In genomic region chr6:79869184-79869583, GRCh38 we compare ENCODE assay signal across 13 cellular contexts.
DNase-seq lines count a peak whose midpoint lies in the region; ATAC-seq and TF ChIP-seq lines count a peak whose summit lies in the region.
"Had no signal": no experiment of that assay in that cellular context is flagged by ENCODE, and none has a peak within 500 bp of the region (broad histone marks: within the 10 kb centered on the region; RNA-seq: fewer than 3 reads in every experiment).

No MANE protein-coding gene starts in this region.

- no peak for TF ChIP-seq CTCF in PC-3 (conservative IDR thresholded peaks at IDR 0.05; ENCODE audit: low read depth, low read length)

- H3K27ac ChIP-seq in PC-3 (ENCODE audit: low read length) (no peak overlapping the region), SJCRH30 (no peak overlapping the region)
- H3K27ac ChIP-seq: heart left ventricle, ovary had no signal

- no peak overlapping the region for H3K9ac ChIP-seq in PC-3 (ENCODE audit: low read length)

- no TSS peak for BruUV-seq in PC-3 (replicated peaks; lab: Mats Ljungman, UMichigan)

- H3K4me2 ChIP-seq in PC-3 (ENCODE audit: low read length), result peak overlapping the region; percentile 71; the same call in 1 of the 2 replicates

- no peaks in the 10 kb centered on the region for H4K20me1 ChIP-seq in PC-3 (ENCODE audit: low read length)

- intact Hi-C loops in activated naive CD4-positive, alpha-beta T cell treated with anti-CD3 and anti-CD28 coated beads for 36 hours (cut with micrococcal nuclease), result loop anchor here (1.0 to 10.0 kb wide), 5 partner anchors 78 to 1004 kb away; partner anchors contain the start of genes ELOVL4, IRAK1BP1 and TTK
- intact Hi-C loops in PC-3 (cut with micrococcal nuclease), result loop anchor here (5.0 kb wide), 1 partner anchor 78 kb away; the partner anchor contains the start of gene ELOVL4

- no peaks in the 10 kb centered on the region for H3K36me3 Mint-ChIP-seq in activated naive CD4-positive, alpha-beta T cell treated with anti-CD3 and anti-CD28 coated beads, Interleukin-2, amount 50 U/mL, for 24 hours
- no peaks in the 10 kb centered on the region for H3K36me3 Mint-ChIP-seq in activated naive CD4-positive, alpha-beta T cell treated with anti-CD3 and anti-CD28 coated beads for 36 hours (ENCODE audit: low read depth)
- H3K36me3 Mint-ChIP-seq: stimulated activated effector memory CD8-positive, alpha-beta T cell treated with anti-CD3 and anti-CD28 coated beads, Interleukin-12 subunit alpha, Interleukin-12 subunit beta, amount 100 ng/mL, for 72 hours had no signal

- no peak overlapping the region for H3K4me3 Mint-ChIP-seq in activated naive CD4-positive, alpha-beta T cell treated with anti-CD3 and anti-CD28 coated beads, Interleukin-2, amount 50 U/mL, for 24 hours
- H3K4me3 Mint-ChIP-seq in activated naive CD4-positive, alpha-beta T cell treated with anti-CD3 and anti-CD28 coated beads for 36 hours, result no peak overlapping the region

- CTCF ChIA-PET in activated naive CD4-positive, alpha-beta T cell treated with anti-CD3 and anti-CD28 coated beads for 36 hours (lab: Charles Lee), result interaction anchor here (0.6 to 2.6 kb wide), 17 partner anchors 9 to 727 kb away, joined by 3 to 14 read pairs (median 6); no protein-coding TSS in a partner anchor
- CTCF ChIA-PET in PC-3 (lab: Charles Lee), result interaction anchor here (0.7 to 1.2 kb wide), 2 partner anchors 77 to 141 kb away, joined by 3 read pairs; no protein-coding TSS in a partner anchor

- no peaks in the 10 kb centered on the region for H3K79me2 ChIP-seq in PC-3 (ENCODE audit: low read length)

- H3F3A ChIP-seq in PC-3 (ENCODE audit: low read length, unreplicated experiment), result no peaks in the 10 kb centered on the region

- H3K36me3 ChIP-seq in PC-3 (ENCODE audit: low read depth, low read length), result no peaks in the 10 kb centered on the region
- H3K36me3 ChIP-seq in SJCRH30, result no peaks in the 10 kb centered on the region
- H3K36me3 ChIP-seq: esophagus squamous epithelium, heart left ventricle, ovary had no signal

- ATAC-seq in PC-3 (no peak), left lobe of liver (peak; percentile 72), GM21825 (IDR thresholded peaks at IDR 0.05; ENCODE audit: unreplicated experiment) (no peak), GM19455 (IDR thresholded peaks at IDR 0.05; ENCODE audit: unreplicated experiment) (no peak)

- DNase-seq in activated naive CD4-positive, alpha-beta T cell treated with anti-CD3 and anti-CD28 coated beads for 36 hours, result no peak
- DNase-seq in PC-3 (no peak), left lobe of liver (ENCODE audit: low spot score) (peak; percentile 76), SJCRH30 (no peak)
- DNase-seq in stimulated activated naive CD4-positive, alpha-beta T cell (lab: John Stamatoyannopoulos, UW), result no peak

- peak overlapping the region; percentile 66 for H3K27ac Mint-ChIP-seq in activated naive CD4-positive, alpha-beta T cell treated with anti-CD3 and anti-CD28 coated beads, Interleukin-2, amount 50 U/mL, for 24 hours
- H3K27ac Mint-ChIP-seq in activated naive CD4-positive, alpha-beta T cell treated with anti-CD3 and anti-CD28 coated beads for 36 hours, result no peak overlapping the region
- H3K27ac Mint-ChIP-seq: dendritic cell treated with granulocyte-macrophage colony-stimulating factor and Interleukin-4, amounts not matched to agents 40 ng/mL and 50 ng/mL, for 4 days had no signal

- H2AFZ ChIP-seq in PC-3 (ENCODE audit: low read length), result peak overlapping the region; percentile 85

- H3K4me3 ChIP-seq in PC-3 (ENCODE audit: low read length) (no peak overlapping the region), SJCRH30 (no peak overlapping the region)
- H3K4me3 ChIP-seq: ovary had no signal

- POLR2A ChIA-PET in PC-3 (lab: Charles Lee; ENCODE audit: unreplicated experiment), result no interaction called here

- H3K9me2 ChIP-seq in PC-3 (replicated peaks; ENCODE audit: low read length), result no peaks in the 10 kb centered on the region

- H3K4me1 ChIP-seq in PC-3 (ENCODE audit: insufficient read depth, low read length) (0 out of 2 replicates have a peak, but pooled peaks cover 6% of the 10 kb centered on the region), SJCRH30 (no peaks in the 10 kb centered on the region; the same call in 1 of the 2 replicates)

- H3K9me3 Mint-ChIP-seq in activated naive CD4-positive, alpha-beta T cell treated with anti-CD3 and anti-CD28 coated beads, Interleukin-2, amount 50 U/mL, for 24 hours, result no peaks in the 10 kb centered on the region
- no peaks in the 10 kb centered on the region for H3K9me3 Mint-ChIP-seq in activated naive CD4-positive, alpha-beta T cell treated with anti-CD3 and anti-CD28 coated beads for 36 hours
- H3K9me3 Mint-ChIP-seq: dendritic cell treated with granulocyte-macrophage colony-stimulating factor and Interleukin-4, amounts not matched to agents 40 ng/mL and 50 ng/mL, for 4 days; stimulated activated effector memory CD8-positive, alpha-beta T cell treated with anti-CD3 and anti-CD28 coated beads, Interleukin-12 subunit alpha, Interleukin-12 subunit beta, amount 100 ng/mL, for 72 hours had no signal

- peaks cover 9% of the 10 kb centered on the region for H3K4me1 Mint-ChIP-seq in activated naive CD4-positive, alpha-beta T cell treated with anti-CD3 and anti-CD28 coated beads, Interleukin-2, amount 50 U/mL, for 24 hours
- H3K4me1 Mint-ChIP-seq in activated naive CD4-positive, alpha-beta T cell treated with anti-CD3 and anti-CD28 coated beads for 36 hours (ENCODE audit: low read depth), result peaks cover 7% of the 10 kb centered on the region

- no peaks in the 10 kb centered on the region for H3K27me3 Mint-ChIP-seq in activated naive CD4-positive, alpha-beta T cell treated with anti-CD3 and anti-CD28 coated beads, Interleukin-2, amount 50 U/mL, for 24 hours
- no peaks in the 10 kb centered on the region for H3K27me3 Mint-ChIP-seq in activated naive CD4-positive, alpha-beta T cell treated with anti-CD3 and anti-CD28 coated beads for 36 hours (ENCODE audit: low read depth)

- H3K27me3 ChIP-seq in PC-3 (ENCODE audit: low read length) (no peaks in the 10 kb centered on the region), SJCRH30 (no peaks in the 10 kb centered on the region; the same call in 1 of the 2 replicates)
- H3K27me3 ChIP-seq: esophagus squamous epithelium, ovary had no signal

- H3K9me3 ChIP-seq in PC-3 (ENCODE audit: low read length) (no peaks in the 10 kb centered on the region), SJCRH30 (replicated peaks) (no peaks in the 10 kb centered on the region)
- H3K9me3 ChIP-seq: esophagus squamous epithelium, heart left ventricle, ovary had no signal
